In the genomic region with DNA sequence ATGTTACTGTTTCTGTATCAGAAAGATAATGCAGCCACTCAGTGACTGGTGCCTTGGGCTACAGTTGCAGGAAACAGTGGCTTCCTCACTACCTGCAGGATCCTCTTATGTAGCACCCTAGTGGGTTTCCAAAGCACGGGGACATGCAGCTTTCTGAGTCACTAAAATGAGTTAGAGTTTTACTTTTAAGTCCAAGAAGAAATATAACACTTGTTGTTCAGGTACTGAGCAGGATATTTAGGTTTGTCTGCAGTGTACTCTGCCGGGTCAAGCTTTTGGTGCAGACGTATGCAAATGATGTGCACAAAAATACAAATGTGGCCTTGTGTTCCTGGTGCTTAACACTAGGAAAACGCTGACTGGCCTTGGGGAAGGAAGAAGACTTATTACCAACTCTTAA, we compare ENCODE assay signal across 12 cellular contexts. TPM values are rescaled to one million over a fixed set of nuclear protein-coding genes. Genes with fewer than 3 reads are reported as not detected.
DNase-seq lines count a peak whose midpoint lies in the region; ATAC-seq and TF ChIP-seq lines count a peak whose summit lies in the region.
"Had no signal": no experiment of that assay in that cellular context is flagged by ENCODE, and none has a peak within 500 bp of the region (broad histone marks: within the 10 kb centered on the region; RNA-seq: fewer than 3 reads in every experiment).

No MANE protein-coding gene starts in this region.

- H3K9me3 Mint-ChIP-seq in immature natural killer cell, result no peaks in the 10 kb centered on the region

- H3K4me3 Mint-ChIP-seq in T-helper 17 cell (peak overlapping the region; percentile 25), immature natural killer cell (peak overlapping the region; percentile 7 to 68 (median 29))

- H3K27me3 ChIP-seq in vagina, result no peaks in the 10 kb centered on the region

- H3K27ac Mint-ChIP-seq in T-helper 17 cell (peak overlapping the region; percentile 96), immature natural killer cell (peak overlapping the region; percentile 77 to 90 (median 84))

- H3K36me3 Mint-ChIP-seq in T-helper 17 cell (ENCODE audit: low read depth) (no peaks in the 10 kb centered on the region), immature natural killer cell (no peaks in the 10 kb centered on the region)

- TF ChIP-seq POLR2A in vagina (IDR thresholded peaks at IDR 0.05), result no peak

- H3K27me3 Mint-ChIP-seq in T-helper 17 cell (no peaks in the 10 kb centered on the region), immature natural killer cell (ENCODE audit: low read depth in 3 of 3) (peaks cover 0 to 2% (median 0%) of the 10 kb centered on the region in 3 donors)

- TF ChIP-seq CTCF in vagina (IDR thresholded peaks at IDR 0.05) (no peak), GM10266 (IDR thresholded peaks at IDR 0.05; ENCODE audit: control insufficient read depth, insufficient read depth, low read depth, missing control alignments) (no peak)

- ATAC-seq in left cardiac atrium (no peak), T-helper 17 cell (no peak), GM18519 (IDR thresholded peaks at IDR 0.05; ENCODE audit: low FRiP score, unreplicated experiment) (no peak)

- H3K4me1 ChIP-seq in vagina, result peaks cover 76% of the 10 kb centered on the region

- intact Hi-C loops in left cardiac atrium (cut with DNase I), result loop anchor here in 1 of 2 donors (5.0 kb wide), 1 partner anchor 34 kb away; no protein-coding TSS in a partner anchor
- intact Hi-C loops in cardiac septum (cut with DNase I), result no loop called here
- intact Hi-C loops in vagina (cut with DNase I), result no loop called here

- H3K36me3 ChIP-seq in vagina, result no peaks in the 10 kb centered on the region

- H3K4me3 ChIP-seq in vagina, result no peak overlapping the region

- H3K9me3 ChIP-seq in T-helper 17 cell (ENCODE audit: control insufficient read depth, low read length, poor library complexity, severe bottlenecking) (no peaks in the 10 kb centered on the region), vagina (no peaks in the 10 kb centered on the region)

- DNase-seq in left cardiac atrium (peak; percentile 3), cardiac septum (ENCODE audit: low spot score) (no peak), T-helper 17 cell (no peak), immature natural killer cell (no peak), vagina (ENCODE audit: extremely low spot score in 2 of 2) (no peak), NCI-H1105 (lab: John Stamatoyannopoulos, UW) (no peak), GM10266 (ENCODE audit: extremely low spot score) (no peak)
- DNase-seq: AML-193, NCI-H748 treated with DMSO at 0.1 percent for 48 hours had no signal

- H3K4me1 Mint-ChIP-seq in T-helper 17 cell, result peaks cover 30% of the 10 kb centered on the region
- peaks cover 53 to 75% of the 10 kb centered on the region in 2 donors for H3K4me1 Mint-ChIP-seq in immature natural killer cell

- peak overlapping the region; percentile 14 for H3K27ac ChIP-seq in vagina

RNA-seq across cellular contexts. Expression of a gene that starts 22.0 kb away (rescaled TPM):
- total RNA-seq in left cardiac atrium (10 to 100 TPM; 27.9 to 55.0 TPM), cardiac septum (47.6 TPM), T-helper 17 cell (10 to 100 TPM; 33.1 to 34.0 TPM), vagina (26.3 TPM)
- polyA plus RNA-seq in immature natural killer cell, result 10 to 100 TPM; 66.6 to 85.2 (median 83.7) TPM

RNA-seq across cellular contexts. Expression of a gene that starts 43.4 kb away (rescaled TPM):
- total RNA-seq in left cardiac atrium, result 10 to 100 TPM; 47.0 to 52.2 TPM
- total RNA-seq in cardiac septum, result 28.2 TPM
- total RNA-seq in T-helper 17 cell, result 10 to 100 TPM; 24.6 to 26.2 TPM
- 1,000 to 10,000 TPM in 1 of 3 donors, 100 to 1,000 TPM in 2; 649 to 1,111 (median 667) TPM for polyA plus RNA-seq in immature natural killer cell
- total RNA-seq in vagina, result 29.7 TPM

RNA-seq across cellular contexts. Expression of a gene that starts 46.0 kb away (rescaled TPM):
- total RNA-seq in left cardiac atrium (under 1 TPM in 1 of 2 donors, not detected in 1; 0.38 TPM), cardiac septum (0.54 TPM), T-helper 17 cell (not detected), vagina (not detected)
- polyA plus RNA-seq in immature natural killer cell, result not detected
- total RNA-seq: activated CD8-positive, alpha-beta memory T cell treated with anti-CD3 and anti-CD28 coated beads for 36 hours; mononuclear cell had no signal
